In genomic region chr3:12875857-12876451, GRCh38 we compare ENCODE assay signal across 8 cellular contexts. TPM values are rescaled to one million over a fixed set of nuclear protein-coding genes. Genes with fewer than 3 reads are reported as not detected.
DNase-seq lines count a peak whose midpoint lies in the region; ATAC-seq and TF ChIP-seq lines count a peak whose summit lies in the region.

No MANE protein-coding gene starts in this region.

- WGBS in adrenal gland, 4 donors, result 21 to 24% (median 21%) methylated on average over 16 to 47 of the region's 47 CpGs; no CpG with 5 or more reads in 1 of the 4 donors
- WGBS in thyroid gland, 2 donors, result no CpG with 5 or more reads among the region's 47 CpGs

- in situ Hi-C loops in ACHN (cut with HindIII; ENCODE audit: low pct_ligation_motif_present, low pct_unique_long_range_greater_than_20kb, low sequenced_read_pairs), result no loop called here

- intact Hi-C loops in adrenal gland (cut with DNase I) (no loop called here), thyroid gland (cut with DNase I) (no loop called here)

- H3K4me3 ChIP-seq in BE2C (ENCODE audit: low read depth, low read length), result peak overlapping the region; percentile 24
- peak overlapping the region; percentile 39 for H3K4me3 ChIP-seq in H7 (ENCODE audit: insufficient read depth, low read depth, low read length)
- peak overlapping the region in 1 of 4 donors; percentile 35 for H3K4me3 ChIP-seq in adrenal gland
- peak overlapping the region; percentile 60; the same call in 1 of the 2 replicates for H3K4me3 ChIP-seq in iPS-20b (ENCODE audit: low read length)
- peak overlapping the region in 1 of 3 donors; percentile 14 for H3K4me3 ChIP-seq in thyroid gland (replicated peaks in 1 of 3)

- no peak overlapping the region for H3K9ac ChIP-seq in iPS-20b (ENCODE audit: low read depth, low read length)

- TF ChIP-seq POLR2A in adrenal gland (IDR thresholded peaks at IDR 0.05) (no peak), thyroid gland (IDR thresholded peaks at IDR 0.05) (no peak)

- no peak for ATAC-seq in GM21515 (IDR thresholded peaks at IDR 0.05; ENCODE audit: unreplicated experiment)

- no peaks in the 10 kb centered on the region for H3K9me3 ChIP-seq in BE2C
- H3K9me3 ChIP-seq in adrenal gland (replicated peaks in 1 of 3), result no peaks in the 10 kb centered on the region
- no peaks in the 10 kb centered on the region for H3K9me3 ChIP-seq in iPS-20b (ENCODE audit: insufficient read depth, low read depth, low read length)
- no peaks in the 10 kb centered on the region for H3K9me3 ChIP-seq in thyroid gland

- no peaks in the 10 kb centered on the region for H3K27me3 ChIP-seq in BE2C
- H3K27me3 ChIP-seq in H7 (ENCODE audit: control insufficient read depth, insufficient read depth, low read length), result peaks cover 7% of the 10 kb centered on the region; the same call in 1 of the 2 replicates
- H3K27me3 ChIP-seq in adrenal gland, result no peaks in the 10 kb centered on the region
- H3K27me3 ChIP-seq in iPS-20b (ENCODE audit: insufficient read depth, low read length), result peaks cover 53% of the 10 kb centered on the region
- peaks cover 6% of the 10 kb centered on the region for H3K27me3 ChIP-seq in thyroid gland

- H3K36me3 ChIP-seq in BE2C (no peaks in the 10 kb centered on the region), H7 (replicated peaks; ENCODE audit: control insufficient read depth, insufficient read depth, low read length) (no peaks in the 10 kb centered on the region), adrenal gland (replicated peaks in 1 of 2) (no peaks in the 10 kb centered on the region), iPS-20b (ENCODE audit: insufficient read depth, low read depth, low read length) (no peaks in the 10 kb centered on the region), thyroid gland (no peaks in the 10 kb centered on the region)

- H3K4me1 ChIP-seq in BE2C (peaks cover 5% of the 10 kb centered on the region; the same call in 1 of the 2 replicates), adrenal gland (replicated peaks in 1 of 2) (peaks cover 8 to 27% of the 10 kb centered on the region in 2 donors), iPS-20b (ENCODE audit: insufficient read depth, low read length) (no peaks in the 10 kb centered on the region), thyroid gland (peaks cover 5 to 8% of the 10 kb centered on the region in 2 donors)

- TF ChIP-seq CTCF in BE2C (IDR thresholded peaks at IDR 0.05; ENCODE audit: low read depth, low read length), result peak; percentile 14; the same call in 1 of the 2 replicates
- TF ChIP-seq CTCF in adrenal gland (IDR thresholded peaks at IDR 0.05), result peak in 3 of 6 experiments; percentile 7 to 26 (median 24)
- TF ChIP-seq CTCF in thyroid gland (IDR thresholded peaks at IDR 0.05), result peak in 1 of 6 experiments; percentile 12

- no peak overlapping the region for H3K27ac ChIP-seq in adrenal gland
- no peak overlapping the region for H3K27ac ChIP-seq in iPS-20b (ENCODE audit: low read length)
- no peak overlapping the region for H3K27ac ChIP-seq in thyroid gland

- DNase-seq in BE2C (peak; percentile 84), H7 (peak; percentile 97), adrenal gland (peak in 6 of 7 donors; percentile 48 to 78 (median 66)), thyroid gland (peak; percentile 27 to 42), anterior cingulate cortex (lab: John Stamatoyannopoulos, UW) (no peak), ACHN (no peak)

RNA-seq across cellular contexts. Expression of gene RPL32, which starts 34.6 kb away (rescaled TPM):
- 1,285 TPM for polyA plus RNA-seq in BE2C (2012; ENCODE audit: insufficient read depth, insufficient read length, low read depth)
- 2,054 and 2,130 TPM in 2 replicates for total RNA-seq in H7 (2014; rRNA removed; shearing (Covaris generic))
- total RNA-seq in adrenal gland (1,000 to 10,000 TPM in 5 of 8 donors, 100 to 1,000 TPM in 3; 695 to 2,605 (median 1,261) TPM), thyroid gland (1,000 to 10,000 TPM in 3 of 4 donors, 100 to 1,000 TPM in 1; 809 to 4,142 (median 1,511) TPM)
- polyA plus RNA-seq in adrenal gland, result 1,000 to 10,000 TPM; 1,244 to 2,745 (median 2,081) TPM

Comparison
In these comparisons a context has a peak if more than half of its experiments do, and no peak if none do; other contexts are left out.
1. DNase-seq: peak in BE2C (single experiment), H7 (single experiment), adrenal gland (6 of 7) and thyroid gland (2 of 2); none in anterior cingulate cortex (0 of 58) and ACHN (single experiment).